ENCODE assay signal across 27 cellular contexts in the genomic region with DNA sequence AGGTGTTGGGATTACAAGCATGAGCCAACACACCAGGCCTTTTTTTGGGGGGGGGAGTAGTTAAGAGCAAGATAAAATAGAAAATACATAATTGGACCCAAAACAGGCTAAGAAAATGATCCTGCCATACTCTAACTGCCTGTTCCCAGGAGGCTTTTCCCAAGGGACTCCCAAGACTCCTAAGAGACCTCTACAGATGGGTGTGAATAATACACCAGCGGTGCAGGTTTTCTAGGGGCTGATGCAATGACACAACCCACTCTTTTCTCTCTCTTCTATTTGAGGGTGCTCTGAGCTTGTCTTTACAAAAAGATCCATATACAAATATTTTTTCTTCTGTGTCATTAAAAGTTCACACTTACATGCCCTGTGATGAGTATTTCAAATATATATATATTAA.
DNase-seq lines count a peak whose midpoint lies in the region; ATAC-seq and TF ChIP-seq lines count a peak whose summit lies in the region.
"Had no signal": no experiment of that assay in that cellular context is flagged by ENCODE, and none has a peak within 500 bp of the region (broad histone marks: within the 10 kb centered on the region; RNA-seq: fewer than 3 reads in every experiment).

No MANE protein-coding gene starts in this region.

- H3K27ac ChIP-seq in foreskin keratinocyte (no peak overlapping the region), thyroid gland (no peak overlapping the region)
- H3K27ac ChIP-seq: colonic mucosa, heart right ventricle, neutrophil, RWPE1, uterus had no signal

- DNase-seq in EH (ENCODE audit: low read depth) (peak; percentile 14), H4 (ENCODE audit: low spot score) (peak; percentile 13), NCI-H69 (lab: John Stamatoyannopoulos, UW) (peak; percentile 66), foreskin keratinocyte (no peak), thyroid gland (no peak), foreskin fibroblast (no peak)
- no peak for DNase-seq in stimulated activated CD4-positive, alpha-beta T cell treated with anti-CD3 and anti-CD28 coated beads, Interleukin-2, amount 100 ng/mL, for 24 hours
- DNase-seq: activated CD4-positive, alpha-beta T cell treated with anti-CD3 and anti-CD28 coated beads for 36 hours; activated CD8-positive, alpha-beta T cell treated with anti-CD3 and anti-CD28 coated beads, Interleukin-2, amount 10 ng/mL, durations not matched to agents 7 days and 5 days; Calu3; colonic mucosa; effector CD8-positive, alpha-beta T cell; EL; foreskin melanocyte; heart right ventricle; IMR-90; left cardiac atrium; mesenchymal stem cell; NCI-H1048; NCI-H187; NCI-H446; stimulated activated CD4-positive, alpha-beta T cell treated with anti-CD3 and anti-CD28 coated beads, Interleukin-4, amount 100 ng/mL, for 4 hours; uterus had no signal

- H3K27me3 ChIP-seq in foreskin keratinocyte, result no peaks in the 10 kb centered on the region
- no peaks in the 10 kb centered on the region for H3K27me3 ChIP-seq in thyroid gland
- H3K27me3 ChIP-seq: colonic mucosa, heart right ventricle, neutrophil, uterus had no signal

- peak; percentile 17 for TF ChIP-seq CTCF in foreskin keratinocyte (conservative IDR thresholded peaks at IDR 0.05)
- TF ChIP-seq CTCF in thyroid gland (IDR thresholded peaks at IDR 0.05), result no peak
- no peak for TF ChIP-seq CTCF in foreskin fibroblast (IDR thresholded peaks at IDR 0.05; ENCODE audit: low read depth, low read length)

- H3K4me1 ChIP-seq in foreskin keratinocyte, result peaks cover 6% of the 10 kb centered on the region
- H3K4me1 ChIP-seq in thyroid gland, result no peaks in the 10 kb centered on the region
- H3K4me1 ChIP-seq: colonic mucosa, uterus had no signal

- no peak for TF ChIP-seq POLR2A in thyroid gland (IDR thresholded peaks at IDR 0.05)

- intact Hi-C loops in thyroid gland (cut with DNase I), result no loop called here

- 95 to 100% methylated on average over 1 of the region's 1 CpG for WGBS in thyroid gland, 2 donors

- no peak for ATAC-seq in foreskin keratinocyte
- ATAC-seq: activated CD4-positive, alpha-beta T cell treated with anti-CD3 and anti-CD28 coated beads for 36 hours; activated CD8-positive, alpha-beta T cell treated with anti-CD3 and anti-CD28 coated beads, Interleukin-2, amount 10 ng/mL, durations not matched to agents 7 days and 5 days; heart right ventricle; left cardiac atrium; sciatic nerve; stimulated activated memory B cell treated with anti-CD40 and anti-IgM and Interleukin-4, amounts not matched to agents 10 μg/mL and 1 μg/mL and 100 μg/mL, for 72 hours had no signal

- no peaks in the 10 kb centered on the region for H3K9me3 ChIP-seq in thyroid gland
- H3K9me3 ChIP-seq: colonic mucosa, neutrophil, uterus had no signal

- H3K4me3 ChIP-seq in thyroid gland (replicated peaks in 1 of 3), result no peak overlapping the region
- no peak overlapping the region for H3K4me3 ChIP-seq in foreskin fibroblast (ENCODE audit: low read depth in 1 of 2, low read length in 2 of 2)
- H3K4me3 ChIP-seq: colonic mucosa, heart right ventricle, uterus had no signal

- no peaks in the 10 kb centered on the region for H3K36me3 ChIP-seq in thyroid gland
- H3K36me3 ChIP-seq: colonic mucosa, heart right ventricle, neutrophil, uterus had no signal

Comparison
In these comparisons a context has a peak if more than half of its experiments do, and no peak if none do; other contexts are left out.
1. DNase-seq: peak in EH (single experiment), H4 (single experiment) and NCI-H69 (single experiment); none in foreskin keratinocyte (0 of 2), thyroid gland (0 of 2), foreskin fibroblast (0 of 2) and stimulated activated CD4-positive, alpha-beta T cell treated with anti-CD3 and anti-CD28 coated beads, Interleukin-2, amount 100 ng/mL, for 24 hours (0 of 2).